In genomic region chr10:130110236-130111114, GRCh38 we compare ENCODE assay signal across 1 cellular context.
TF ChIP-seq lines count a peak whose summit lies in the region.

Gene C10orf143 (minus strand): TSS chr10:130110830. CDS start chr10:130110772, 58 bp downstream.

TF ChIP-seq in HepG2, 621 proteins besides CTCF, POLR2A, EP300 and RAD21 (continued from another document and continues in another):
- TF ChIP-seq ZNF646 (CRISPR knock-in tag; IDR thresholded peaks at IDR 0.05): no peak
- 0 out of 2 replicates have a peak, but pooled peaks have one; percentile 7 for TF ChIP-seq KAT7 (CRISPR knock-in tag; IDR thresholded peaks at IDR 0.05; ENCODE audit: borderline replicate concordance)
- TF ChIP-seq ZNF441 (CRISPR knock-in tag; IDR thresholded peaks at IDR 0.05; ENCODE audit: borderline replicate concordance): peak; percentile 83; the same call in 1 of the 2 replicates
- peak; percentile 87 for TF ChIP-seq MXD4 (CRISPR knock-in tag; IDR thresholded peaks at IDR 0.05)
- TF ChIP-seq PAWR (CRISPR knock-in tag; IDR thresholded peaks at IDR 0.05; ENCODE audit: borderline replicate concordance): no peak
- no peak for TF ChIP-seq ZSCAN22 (CRISPR knock-in tag; IDR thresholded peaks at IDR 0.05)
- no peak for TF ChIP-seq PTBP1 (IDR thresholded peaks at IDR 0.05; ENCODE audit: low read depth, low read length, poor library complexity, severe bottlenecking)
- peak; percentile 49; the same call in 1 of the 2 replicates for TF ChIP-seq BORCS8-MEF2B (CRISPR knock-in tag; IDR thresholded peaks at IDR 0.05)
- TF ChIP-seq ATF7 (IDR thresholded peaks at IDR 0.05): no peak
- TF ChIP-seq ATF7 (CRISPR knock-in tag; IDR thresholded peaks at IDR 0.05): 0 out of 2 replicates have a peak, but pooled peaks have one; percentile 57
- TF ChIP-seq CBX2 (IDR thresholded peaks at IDR 0.05; ENCODE audit: low read depth, low read length): no peak
- no peak for TF ChIP-seq CBX2 (CRISPR knock-in tag; IDR thresholded peaks at IDR 0.05; ENCODE audit: low read depth)
- 0 out of 2 replicates have a peak, but pooled peaks have one; percentile 56 for TF ChIP-seq ZNF552 (CRISPR knock-in tag; IDR thresholded peaks at IDR 0.05; ENCODE audit: borderline replicate concordance)
- no peak; the same call in 1 of the 2 replicates for TF ChIP-seq ZNF414 (CRISPR knock-in tag; IDR thresholded peaks at IDR 0.05)
- TF ChIP-seq PRDM10 (CRISPR knock-in tag; IDR thresholded peaks at IDR 0.05; ENCODE audit: low read depth): peak; percentile 19; the same call in 1 of the 2 replicates
- no peak for TF ChIP-seq CHD4 (IDR thresholded peaks at IDR 0.05; ENCODE audit: borderline replicate concordance, low read length)
- TF ChIP-seq ISL2 (CRISPR knock-in tag; IDR thresholded peaks at IDR 0.05): peak; percentile 63
- no peak for TF ChIP-seq ZKSCAN5 (CRISPR knock-in tag; IDR thresholded peaks at IDR 0.05)
- no peak for TF ChIP-seq ZNF841 (CRISPR knock-in tag; IDR thresholded peaks at IDR 0.05; ENCODE audit: borderline replicate concordance)
- no peak for TF ChIP-seq ZNF644 (CRISPR knock-in tag; IDR thresholded peaks at IDR 0.05; ENCODE audit: low read depth)
- TF ChIP-seq HNF1A (IDR thresholded peaks at IDR 0.05; ENCODE audit: low read depth): no peak
- 0 out of 2 replicates have a peak, but pooled peaks have one; percentile 3 for TF ChIP-seq HNF1A (CRISPR knock-in tag; IDR thresholded peaks at IDR 0.05; ENCODE audit: borderline replicate concordance)
- 0 out of 2 replicates have a peak, but pooled peaks have one; percentile 67 for TF ChIP-seq CAMTA2 (CRISPR knock-in tag; IDR thresholded peaks at IDR 0.05; ENCODE audit: borderline replicate concordance)
- TF ChIP-seq AGO2 (optimal IDR thresholded peaks at IDR 0.05; ENCODE audit: low read depth, low read length): peak; percentile 63
- TF ChIP-seq ZNF431 (CRISPR knock-in tag; IDR thresholded peaks at IDR 0.05; ENCODE audit: borderline replicate concordance, low read depth): no peak
- peak; percentile 46; the same call in 1 of the 2 replicates for TF ChIP-seq FOXO1 (CRISPR knock-in tag; IDR thresholded peaks at IDR 0.05)
- TF ChIP-seq SP5 (CRISPR knock-in tag; IDR thresholded peaks at IDR 0.05; ENCODE audit: borderline replicate concordance, low read depth): peak; percentile 77; the same call in 1 of the 2 replicates
- TF ChIP-seq HMG20A (CRISPR knock-in tag; IDR thresholded peaks at IDR 0.05; ENCODE audit: borderline replicate concordance): 0 out of 2 replicates have a peak, but pooled peaks have one; percentile 30
- TF ChIP-seq ZNF274 (CRISPR knock-in tag; IDR thresholded peaks at IDR 0.05): peak; percentile 88
- no peak for TF ChIP-seq FOXP1 (IDR thresholded peaks at IDR 0.05)
- no peak for TF ChIP-seq FOXP1 (CRISPR knock-in tag; IDR thresholded peaks at IDR 0.05)
- peak; percentile 7; the same call in 1 of the 2 replicates for TF ChIP-seq SOX5 (CRISPR knock-in tag; IDR thresholded peaks at IDR 0.05; ENCODE audit: borderline replicate concordance)
- TF ChIP-seq KDM5A (IDR thresholded peaks at IDR 0.05; ENCODE audit: borderline replicate concordance, low read length): peak; percentile 75
- peak; percentile 93 for TF ChIP-seq RBFOX2 (IDR thresholded peaks at IDR 0.05; ENCODE audit: low read depth, low read length)
- no peak for TF ChIP-seq ZKSCAN8 (CRISPR knock-in tag; IDR thresholded peaks at IDR 0.05; ENCODE audit: borderline replicate concordance)
- no peak for TF ChIP-seq ZNF597 (CRISPR knock-in tag; IDR thresholded peaks at IDR 0.05)
- no peak for TF ChIP-seq TBP (CRISPR knock-in tag; IDR thresholded peaks at IDR 0.05)
- TF ChIP-seq ZNF484 (CRISPR knock-in tag; IDR thresholded peaks at IDR 0.05; ENCODE audit: borderline replicate concordance, low read depth): no peak
- TF ChIP-seq ZNF788 (CRISPR knock-in tag; IDR thresholded peaks at IDR 0.05; ENCODE audit: borderline replicate concordance): no peak; the same call in 1 of the 2 replicates
- no peak for TF ChIP-seq EHMT2 (IDR thresholded peaks at IDR 0.05; ENCODE audit: borderline replicate concordance, low read depth, low read length)
- no peak for TF ChIP-seq SETDB1 (CRISPR knock-in tag; IDR thresholded peaks at IDR 0.05; ENCODE audit: borderline replicate concordance)
- TF ChIP-seq NR2F1 (CRISPR knock-in tag; IDR thresholded peaks at IDR 0.05): peak; percentile 22 to 40; a peak in 2 of 4 replicates
- TF ChIP-seq ZNF383 (CRISPR knock-in tag; IDR thresholded peaks at IDR 0.05; ENCODE audit: borderline replicate concordance): no peak
- peak; percentile 79; the same call in 1 of the 2 replicates for TF ChIP-seq ARHGAP35 (CRISPR knock-in tag; IDR thresholded peaks at IDR 0.05; ENCODE audit: borderline replicate concordance)
- peak; percentile 80 for TF ChIP-seq IKZF4 (CRISPR knock-in tag; IDR thresholded peaks at IDR 0.05; ENCODE audit: borderline replicate concordance, low read depth, not compliant biosample characterization)
- TF ChIP-seq PATZ1 (CRISPR knock-in tag; IDR thresholded peaks at IDR 0.05): no peak; the same call in 1 of the 2 replicates
